In the genomic region with DNA sequence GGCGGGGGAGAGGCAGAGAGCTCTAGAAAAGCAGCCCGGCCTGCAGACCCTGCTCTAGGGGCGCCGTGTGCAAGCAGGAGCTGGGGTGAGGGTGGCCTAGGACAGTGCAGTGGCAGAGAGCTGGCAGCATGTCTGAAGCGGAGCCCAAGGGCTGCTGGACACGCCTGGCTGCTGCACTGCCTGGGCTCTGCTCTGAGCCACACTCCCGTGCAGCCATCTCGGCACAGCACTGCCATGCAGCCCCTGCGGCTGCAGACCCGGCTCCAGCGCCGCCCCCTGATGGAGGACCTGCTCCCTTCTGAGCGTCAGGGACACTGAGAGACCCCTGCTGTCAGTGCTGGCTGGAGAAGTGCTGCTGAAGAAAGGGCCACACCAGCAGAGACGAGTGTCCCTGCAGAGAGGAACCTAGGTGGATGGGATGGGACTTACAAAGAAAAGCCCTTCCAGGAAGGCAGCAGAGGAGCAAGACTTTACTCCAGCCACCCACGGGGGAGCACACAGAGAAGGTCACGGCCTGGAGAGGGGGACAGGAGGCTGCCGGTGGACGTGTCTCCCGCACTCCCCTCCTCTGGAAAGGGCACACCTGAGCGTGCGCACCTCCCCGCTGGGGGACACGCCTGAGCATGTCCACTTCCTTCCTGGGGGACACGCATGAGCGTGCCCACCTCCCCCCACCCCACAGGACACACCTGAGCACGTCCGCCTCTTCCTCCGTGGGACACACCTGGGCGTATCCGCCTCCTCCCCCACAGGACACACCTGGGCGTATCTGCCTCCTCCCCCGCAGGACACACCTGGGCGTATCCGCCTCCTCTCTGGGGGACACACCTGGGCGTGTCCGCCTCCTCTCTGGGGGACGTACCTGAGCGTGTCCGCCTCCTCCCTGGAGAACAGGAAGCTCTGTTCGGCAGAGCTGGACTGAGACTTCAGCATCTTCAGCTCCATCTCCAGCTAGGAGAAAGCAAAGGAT, we compare ENCODE assay signal across 10 cellular contexts.
DNase-seq lines count a peak whose midpoint lies in the region; ATAC-seq and TF ChIP-seq lines count a peak whose summit lies in the region.
"Had no signal": no experiment of that assay in that cellular context is flagged by ENCODE, and none has a peak within 500 bp of the region (broad histone marks: within the 10 kb centered on the region; RNA-seq: fewer than 3 reads in every experiment).

No MANE protein-coding gene starts in this region.

- no peaks in the 10 kb centered on the region for H3K4me1 Mint-ChIP-seq in mesothelial cell of epicardium

- no peak for TF ChIP-seq POLR2A in right lobe of liver (IDR thresholded peaks at IDR 0.05)

- intact Hi-C loops in right lobe of liver (cut with DNase I): no loop called here

- 88% methylated on average over 7 of the region's 40 CpGs for WGBS in right lobe of liver (ENCODE audit: insufficient coverage, low coverage, low lambda C conversion rate, missing lambda C conversion rate)

- H3K4me3 Mint-ChIP-seq in mesothelial cell of epicardium: no peak overlapping the region

- no peaks in the 10 kb centered on the region for H3K27me3 Mint-ChIP-seq in mesothelial cell of epicardium (ENCODE audit: low read depth)

- TF ChIP-seq CTCF in GM13976 (IDR thresholded peaks at IDR 0.05; ENCODE audit: borderline replicate concordance, control extremely low read depth, extremely low read depth, insufficient read depth, missing control alignments) (no peak), right lobe of liver (IDR thresholded peaks at IDR 0.05) (no peak), mesothelial cell of epicardium (IDR thresholded peaks at IDR 0.05; ENCODE audit: unreplicated experiment) (no peak)

- no peak overlapping the region for H3K4me3 ChIP-seq in right lobe of liver
- H3K4me3 ChIP-seq: adrenal gland had no signal

- no peaks in the 10 kb centered on the region for H3K9me3 ChIP-seq in right lobe of liver
- H3K9me3 ChIP-seq: adrenal gland had no signal

- H3K27me3 ChIP-seq in right lobe of liver: no peaks in the 10 kb centered on the region
- H3K27me3 ChIP-seq: adrenal gland had no signal

- H3K27ac Mint-ChIP-seq in mesothelial cell of epicardium: no peak overlapping the region

- no peaks in the 10 kb centered on the region for H3K9me3 Mint-ChIP-seq in mesothelial cell of epicardium

- DNase-seq in GM13976 (ENCODE audit: low spot score) (peak; percentile 69), NCI-H69 (lab: John Stamatoyannopoulos, UW) (peak; percentile 85), right lobe of liver (peak in 2 of 3 donors; percentile 20 to 54), mesothelial cell of epicardium (ENCODE audit: low spot score in 2 of 2, unreplicated experiment in 2 of 2) (no peak), NCI-H446 (lab: John Stamatoyannopoulos, UW) (no peak), NCI-H2171 (lab: John Stamatoyannopoulos, UW) (no peak)
- DNase-seq in stimulated activated CD4-positive, alpha-beta T cell treated with anti-CD3 and anti-CD28 coated beads, Interleukin-4, amount 100 ng/mL, for 1 hour: no peak
- DNase-seq: adrenal gland, NCI-H187 had no signal

- H3K4me1 ChIP-seq in right lobe of liver: peaks cover 0 to 7% (median 0%) of the 10 kb centered on the region in 4 donors
- H3K4me1 ChIP-seq: adrenal gland had no signal

- H3K36me3 Mint-ChIP-seq in mesothelial cell of epicardium: peaks cover 27% of the 10 kb centered on the region

- peak; percentile 80 for ATAC-seq in GM21576 (IDR thresholded peaks at IDR 0.05; ENCODE audit: unreplicated experiment)
- no peak for ATAC-seq in right lobe of liver

- no peaks in the 10 kb centered on the region for H3K36me3 ChIP-seq in right lobe of liver
- H3K36me3 ChIP-seq: adrenal gland had no signal

- no peak overlapping the region for H3K27ac ChIP-seq in right lobe of liver
- H3K27ac ChIP-seq: adrenal gland had no signal

- in situ Hi-C loops in GM13976 (cut with MboI; ENCODE audit: low sequenced_read_pairs, unreplicated experiment): no loop called here

Comparison
In these comparisons a context has a peak if more than half of its experiments do, and no peak if none do; other contexts are left out.
1. DNase-seq: peak in GM13976 (single experiment), NCI-H69 (single experiment) and right lobe of liver (2 of 3); none in mesothelial cell of epicardium (0 of 2), stimulated activated CD4-positive, alpha-beta T cell treated with anti-CD3 and anti-CD28 coated beads, Interleukin-4, amount 100 ng/mL, for 1 hour (single experiment), NCI-H446 (0 of 2) and NCI-H2171 (single experiment).